Comparison of ENCODE assay signal across 9 cellular contexts in genomic region chrX:54695816-54696487, GRCh38.
DNase-seq lines count a peak whose midpoint lies in the region; ATAC-seq and TF ChIP-seq lines count a peak whose summit lies in the region.
"Had no signal": no experiment of that assay in that cellular context is flagged by ENCODE, and none has a peak within 500 bp of the region (broad histone marks: within the 10 kb centered on the region; RNA-seq: fewer than 3 reads in every experiment).

No MANE protein-coding gene starts in this region.

- no peak overlapping the region for H3K4me3 Mint-ChIP-seq in nephron progenitor cell

- peak overlapping the region; percentile 30 for H3K27ac Mint-ChIP-seq in nephron progenitor cell

- H3K9me3 Mint-ChIP-seq in nephron progenitor cell, result peaks cover 65% of the 10 kb centered on the region

- peak; percentile 98 for ATAC-seq in GM19023 (IDR thresholded peaks at IDR 0.05; ENCODE audit: unreplicated experiment)
- peak; percentile 98 for ATAC-seq in HG02642 (IDR thresholded peaks at IDR 0.05; ENCODE audit: poor library complexity, unreplicated experiment)
- ATAC-seq in HG03575 (IDR thresholded peaks at IDR 0.05; ENCODE audit: extremely low read depth, insufficient number of reproducible peaks, low FRiP score, unreplicated experiment), result peak; percentile 94

- no peak for DNase-seq in nephron progenitor cell
- DNase-seq in activated CD8-positive, alpha-beta memory T cell treated with anti-CD3 and anti-CD28 coated beads, Interleukin-2, amount 50 U/mL, for 48 hours, result no peak
- DNase-seq in NCI-H1694 (lab: John Stamatoyannopoulos, UW), result no peak
- no peak for DNase-seq in NCI-H146 treated with DMSO at 0.1 percent for 48 hours (lab: John Stamatoyannopoulos, UW; ENCODE audit: unreplicated experiment)
- DNase-seq in HPDE6-E6E7 (ENCODE audit: extremely low spot score), result no peak
- DNase-seq: activated naive CD4-positive, alpha-beta T cell had no signal

- H3K4me1 Mint-ChIP-seq in nephron progenitor cell, result peaks cover 6% of the 10 kb centered on the region

- TF ChIP-seq CTCF in nephron progenitor cell (IDR thresholded peaks at IDR 0.05), result no peak

- no peaks in the 10 kb centered on the region for H3K36me3 Mint-ChIP-seq in nephron progenitor cell (ENCODE audit: low read depth)

- H3K27me3 Mint-ChIP-seq in nephron progenitor cell (ENCODE audit: low read depth, poor library complexity), result peaks cover 3% of the 10 kb centered on the region
